Comparison of ENCODE assay signal across 9 cellular contexts in genomic region chr10:85995791-85996190, GRCh38.
DNase-seq lines count a peak whose midpoint lies in the region; ATAC-seq and TF ChIP-seq lines count a peak whose summit lies in the region.
"Had no signal": no experiment of that assay in that cellular context is flagged by ENCODE, and none has a peak within 500 bp of the region (broad histone marks: within the 10 kb centered on the region; RNA-seq: fewer than 3 reads in every experiment).

No MANE protein-coding gene starts in this region.

- H3K27ac ChIP-seq in tibial artery (no peak overlapping the region), suprapubic skin (no peak overlapping the region)
- H3K27ac ChIP-seq: epithelial cell of prostate had no signal

- peaks cover 16% of the 10 kb centered on the region for H3K9me3 Mint-ChIP-seq in nephron

- DNase-seq in COLO668 (lab: John Stamatoyannopoulos, UW; ENCODE audit: unreplicated experiment), result peak; percentile 2
- DNase-seq in NCI-H1092 (lab: John Stamatoyannopoulos, UW), result peak; percentile 1
- peak; percentile 0 for DNase-seq in astrocyte of the spinal cord (ENCODE audit: low read depth, low spot score)
- no peak for DNase-seq in tibial artery
- DNase-seq in suprapubic skin (ENCODE audit: low spot score in 2 of 2), result no peak
- no peak for DNase-seq in activated effector memory CD4-positive, alpha-beta T cell treated with anti-CD3 and anti-CD28 coated beads, Interleukin-2, amount 50 U/mL, for 16 hours

- H3K4me1 ChIP-seq in tibial artery (no peaks in the 10 kb centered on the region), suprapubic skin (no peaks in the 10 kb centered on the region)

- ATAC-seq in GM18868 (IDR thresholded peaks at IDR 0.05; ENCODE audit: unreplicated experiment), result peak; percentile 65

- H3K9me3 ChIP-seq in tibial artery (peaks cover 0 to 3% (median 0%) of the 10 kb centered on the region in 3 donors), suprapubic skin (no peaks in the 10 kb centered on the region)

- TF ChIP-seq CTCF in astrocyte of the spinal cord (IDR thresholded peaks at IDR 0.05; ENCODE audit: low read depth, low read length) (peak; percentile 17), nephron (IDR thresholded peaks at IDR 0.05; ENCODE audit: unreplicated experiment in 3 of 3) (peak; percentile 35 to 49 (median 37)), tibial artery (IDR thresholded peaks at IDR 0.05) (peak in 1 of 2 experiments; percentile 6), suprapubic skin (IDR thresholded peaks at IDR 0.05) (no peak)

- H3K27ac Mint-ChIP-seq in nephron, result no peak overlapping the region

- no peaks in the 10 kb centered on the region for H3K36me3 ChIP-seq in tibial artery
- no peaks in the 10 kb centered on the region for H3K36me3 ChIP-seq in suprapubic skin

- TF ChIP-seq POLR2A in suprapubic skin (IDR thresholded peaks at IDR 0.05), result no peak

- in situ Hi-C loops in astrocyte of the spinal cord (cut with HindIII; ENCODE audit: low sequenced_read_pairs), result no loop called here

- H3K27me3 ChIP-seq in tibial artery (no peaks in the 10 kb centered on the region), suprapubic skin (no peaks in the 10 kb centered on the region)

- WGBS in suprapubic skin, result 29% methylated on average over 3 of the region's 3 CpGs

- no peaks in the 10 kb centered on the region for H3K4me1 Mint-ChIP-seq in nephron

- H3K4me3 ChIP-seq in astrocyte of the spinal cord (ENCODE audit: low read depth, low read length) (no peak overlapping the region), tibial artery (no peak overlapping the region), suprapubic skin (no peak overlapping the region)

- no peaks in the 10 kb centered on the region for H3K36me3 Mint-ChIP-seq in nephron (ENCODE audit: low read depth)

- no peaks in the 10 kb centered on the region for H3K27me3 Mint-ChIP-seq in nephron (ENCODE audit: low read depth)

- no peak overlapping the region for H3K4me3 Mint-ChIP-seq in nephron

- TF ChIP-seq EP300 in suprapubic skin (IDR thresholded peaks at IDR 0.05), result no peak

- intact Hi-C loops in tibial artery (cut with DNase I; ENCODE audit: low total_unique reads), result no loop called here

Comparison
In these comparisons a context has a peak if more than half of its experiments do, and no peak if none do; other contexts are left out.
1. DNase-seq: peak in COLO668 (single experiment), NCI-H1092 (single experiment) and astrocyte of the spinal cord (single experiment); none in tibial artery (0 of 2), suprapubic skin (0 of 2) and activated effector memory CD4-positive, alpha-beta T cell treated with anti-CD3 and anti-CD28 coated beads, Interleukin-2, amount 50 U/mL, for 16 hours (single experiment).
2. CTCF ChIP-seq: peak in astrocyte of the spinal cord (single experiment) and nephron (3 of 3); none in suprapubic skin (0 of 2).